Comparison of ENCODE assay signal across 11 cellular contexts in the genomic region with DNA sequence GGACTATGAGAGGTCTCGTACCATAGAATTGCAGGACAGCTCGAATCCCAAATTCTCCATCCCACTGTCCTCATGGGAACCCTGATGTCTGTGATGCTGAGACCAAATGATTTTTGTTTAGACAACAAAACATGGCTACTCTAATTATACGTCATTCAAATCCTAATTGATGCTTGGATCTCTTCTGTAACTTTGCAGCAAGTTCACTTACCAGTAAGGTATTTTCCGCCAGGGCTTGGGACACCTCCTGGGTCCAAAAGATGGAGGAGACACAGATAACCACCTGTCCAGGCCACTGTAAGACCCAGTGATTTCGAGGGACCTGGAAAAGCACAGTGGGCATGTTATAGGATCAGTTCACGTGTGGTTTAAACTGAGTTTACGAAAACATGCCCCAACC.
"Had no signal": no experiment of that assay in that cellular context is flagged by ENCODE, and none has a peak within 500 bp of the region (broad histone marks: within the 10 kb centered on the region; RNA-seq: fewer than 3 reads in every experiment).

No MANE protein-coding gene starts in this region.

- H3K4me2 ChIP-seq: GM23338 had no signal

- H2AFZ ChIP-seq: GM23248, GM23338 had no signal

- H3K4me1 ChIP-seq: HAP-1 had no signal

- H3K36me3 ChIP-seq: HAP-1 had no signal

- H3K9ac ChIP-seq: GM23248 had no signal

- H3K27ac ChIP-seq: GM23248 had no signal

- ATAC-seq: GM23338, HCT116 had no signal

- H3K9me3 ChIP-seq: HAP-1 had no signal

- H3K4me3 ChIP-seq: GM23248, GM23338, HAP-1 had no signal

- DNase-seq: GM23248, GOT3, H7, H9, HCEC 1CT, HFFc6 had no signal

- FAIRE-seq: H1, H54 had no signal
